13 cellular contexts compared by ENCODE assay signal in the genomic region with DNA sequence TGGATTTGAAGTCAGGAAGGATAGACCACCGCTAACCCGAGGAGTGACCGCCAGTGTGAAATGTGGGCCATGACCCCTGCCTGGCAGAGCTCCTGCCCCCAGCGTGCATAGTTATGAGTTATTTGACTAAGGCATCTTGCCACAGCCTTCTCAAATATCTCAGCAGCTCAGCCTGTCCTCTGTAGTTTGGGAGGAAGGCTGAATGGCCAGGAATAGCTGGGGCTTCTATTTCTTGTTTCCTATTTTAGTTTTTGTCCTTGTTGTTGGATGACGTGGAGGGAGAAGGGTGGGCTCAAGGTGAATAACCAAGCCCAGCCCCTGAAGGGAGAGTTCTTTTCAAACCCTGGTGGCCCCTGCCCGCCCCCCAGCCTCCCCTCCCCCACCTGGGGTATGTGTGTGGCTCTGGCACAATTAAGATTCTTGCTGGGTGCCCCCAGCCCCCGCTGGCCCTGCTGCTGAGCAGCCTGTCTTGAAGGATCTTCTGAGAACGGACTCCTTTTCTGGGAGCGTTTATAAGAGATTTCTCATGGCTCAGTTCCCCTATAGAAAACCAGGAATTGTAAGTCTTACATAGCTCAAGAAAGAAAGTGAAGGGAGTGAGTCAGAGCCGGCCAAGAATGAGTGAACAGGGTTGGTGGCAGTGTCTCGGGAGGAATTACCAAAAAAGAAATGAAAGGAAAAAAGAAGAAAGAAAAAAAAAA.
A peak's percentile ranks its signal among the peaks of the same experiment; 100 is the strongest.
DNase-seq lines count a peak whose midpoint lies in the region; ATAC-seq and TF ChIP-seq lines count a peak whose summit lies in the region.
"Had no signal": no experiment of that assay in that cellular context is flagged by ENCODE, and none has a peak within 500 bp of the region (broad histone marks: within the 10 kb centered on the region; RNA-seq: fewer than 3 reads in every experiment).

No MANE protein-coding gene starts in this region.

- H3K4me1 Mint-ChIP-seq in endodermal cell, result peaks cover 22% of the 10 kb centered on the region
- no peaks in the 10 kb centered on the region for H3K4me1 Mint-ChIP-seq in activated CD4-positive, alpha-beta memory T cell treated with anti-CD3 and anti-CD28 coated beads for 36 hours (ENCODE audit: low read depth)
- H3K4me1 Mint-ChIP-seq: activated naive CD4-positive, alpha-beta T cell treated with anti-CD3 and anti-CD28 coated beads, Interleukin-2, amount 50 U/mL, for 24 hours had no signal

- H3K36me3 ChIP-seq in HUES64 (ENCODE audit: insufficient read depth, low read length) (no peaks in the 10 kb centered on the region; the same call in 1 of the 2 replicates), endodermal cell (ENCODE audit: control insufficient read depth, insufficient read depth, low read length) (no peaks in the 10 kb centered on the region), thyroid gland (no peaks in the 10 kb centered on the region)

- H3K4me1 ChIP-seq in HUES64 (ENCODE audit: insufficient read depth, low read length), result peaks cover 36% of the 10 kb centered on the region
- peaks cover 10% of the 10 kb centered on the region for H3K4me1 ChIP-seq in endodermal cell (ENCODE audit: control insufficient read depth, insufficient read depth, low read length)
- H3K4me1 ChIP-seq in thyroid gland, result no peaks in the 10 kb centered on the region
- H3K4me1 ChIP-seq: parathyroid adenoma had no signal

- H3K27me3 ChIP-seq in HUES64 (ENCODE audit: insufficient read depth, low read length) (no peaks in the 10 kb centered on the region), endodermal cell (ENCODE audit: control insufficient read depth, insufficient read depth, low read length, poor library complexity, severe bottlenecking) (no peaks in the 10 kb centered on the region), thyroid gland (no peaks in the 10 kb centered on the region)

- intact Hi-C loops in thyroid gland (cut with DNase I), result no loop called here
- intact Hi-C loops in activated CD4-positive, alpha-beta memory T cell treated with anti-CD3 and anti-CD28 coated beads for 36 hours (cut with micrococcal nuclease), result no loop called here

- H3K9me3 ChIP-seq in HUES64 (ENCODE audit: insufficient read depth, low read depth, low read length) (no peaks in the 10 kb centered on the region), endodermal cell (ENCODE audit: control insufficient read depth, low read length) (no peaks in the 10 kb centered on the region), thyroid gland (no peaks in the 10 kb centered on the region)

- H3K4me3 ChIP-seq in HUES64 (ENCODE audit: low read length) (0 out of 2 replicates have a peak overlapping the region, but pooled peaks have one; percentile 15), endodermal cell (ENCODE audit: low read length) (no peak overlapping the region), thyroid gland (replicated peaks in 1 of 3) (no peak overlapping the region)

- TF ChIP-seq CTCF in endodermal cell (conservative IDR thresholded peaks at IDR 0.05) (no peak), thyroid gland (IDR thresholded peaks at IDR 0.05) (no peak)

- H3K4me3 Mint-ChIP-seq in endodermal cell, result no peak overlapping the region
- H3K4me3 Mint-ChIP-seq in activated CD4-positive, alpha-beta memory T cell treated with anti-CD3 and anti-CD28 coated beads for 36 hours, result no peak overlapping the region
- H3K4me3 Mint-ChIP-seq: activated naive CD4-positive, alpha-beta T cell treated with anti-CD3 and anti-CD28 coated beads, Interleukin-2, amount 50 U/mL, for 24 hours had no signal

- H3K36me3 Mint-ChIP-seq in endodermal cell (ENCODE audit: low read depth), result peaks cover 2% of the 10 kb centered on the region
- no peaks in the 10 kb centered on the region for H3K36me3 Mint-ChIP-seq in activated CD4-positive, alpha-beta memory T cell treated with anti-CD3 and anti-CD28 coated beads for 36 hours
- H3K36me3 Mint-ChIP-seq: activated naive CD4-positive, alpha-beta T cell treated with anti-CD3 and anti-CD28 coated beads, Interleukin-2, amount 50 U/mL, for 24 hours had no signal

- DNase-seq in endodermal cell, result no peak
- DNase-seq in medulla oblongata (ENCODE audit: extremely low spot score), result peak; percentile 30
- DNase-seq in thyroid gland, result no peak
- DNase-seq in activated CD4-positive, alpha-beta memory T cell treated with anti-CD3 and anti-CD28 coated beads for 36 hours, result no peak
- DNase-seq in NCI-H128 (lab: John Stamatoyannopoulos, UW; ENCODE audit: unreplicated experiment), result no peak
- DNase-seq in G401 (ENCODE audit: low spot score), result no peak
- DNase-seq: kidney glomerular epithelial cell, NCI-H1417 treated with DMSO at 0.1 percent for 48 hours, T-helper 1 cell had no signal

- WGBS in HUES64, result 28% methylated on average over 9 of the region's 11 CpGs
- WGBS in endodermal cell (ENCODE audit: insufficient coverage in 1 of 2, insufficient read length in 1 of 2), 2 experiments, result 38 to 47% methylated on average over 5 to 10 of the region's 11 CpGs
- 63 to 65% methylated on average over 11 of the region's 11 CpGs for WGBS in thyroid gland, 2 donors

- H3K9ac ChIP-seq in HUES64 (ENCODE audit: low read depth, low read length), result peak overlapping the region; percentile 43; the same call in 1 of the 2 replicates
- H3K9ac ChIP-seq in endodermal cell (ENCODE audit: extremely low read depth, low read length, poor library complexity, severe bottlenecking), result no peak overlapping the region
- H3K9ac ChIP-seq: parathyroid adenoma had no signal

- ATAC-seq in HG03175 (IDR thresholded peaks at IDR 0.05; ENCODE audit: unreplicated experiment), result no peak

- TF ChIP-seq POLR2A in thyroid gland (IDR thresholded peaks at IDR 0.05), result no peak

- H3K27ac Mint-ChIP-seq in endodermal cell, result no peak overlapping the region
- H3K27ac Mint-ChIP-seq in activated CD4-positive, alpha-beta memory T cell treated with anti-CD3 and anti-CD28 coated beads for 36 hours, result no peak overlapping the region
- H3K27ac Mint-ChIP-seq: activated naive CD4-positive, alpha-beta T cell treated with anti-CD3 and anti-CD28 coated beads, Interleukin-2, amount 50 U/mL, for 24 hours had no signal

- POLR2A ChIA-PET in activated CD4-positive, alpha-beta memory T cell treated with anti-CD3 and anti-CD28 coated beads for 36 hours (lab: Charles Lee), result no interaction called here

- H3K27ac ChIP-seq in HUES64 (ENCODE audit: low read depth, low read length), result peak overlapping the region; percentile 90
- H3K27ac ChIP-seq in endodermal cell (ENCODE audit: low read depth, low read length), result peak overlapping the region; percentile 99
- H3K27ac ChIP-seq in thyroid gland, result peak overlapping the region in 2 of 3 donors; percentile 10 to 38
- H3K27ac ChIP-seq: parathyroid adenoma had no signal

- H3K9me3 Mint-ChIP-seq in endodermal cell, result no peaks in the 10 kb centered on the region
- no peaks in the 10 kb centered on the region for H3K9me3 Mint-ChIP-seq in activated CD4-positive, alpha-beta memory T cell treated with anti-CD3 and anti-CD28 coated beads for 36 hours
- H3K9me3 Mint-ChIP-seq: activated naive CD4-positive, alpha-beta T cell treated with anti-CD3 and anti-CD28 coated beads, Interleukin-2, amount 50 U/mL, for 24 hours had no signal

- no peaks in the 10 kb centered on the region for H3K27me3 Mint-ChIP-seq in endodermal cell (ENCODE audit: insufficient read depth)
- H3K27me3 Mint-ChIP-seq in activated CD4-positive, alpha-beta memory T cell treated with anti-CD3 and anti-CD28 coated beads for 36 hours, result no peaks in the 10 kb centered on the region
- H3K27me3 Mint-ChIP-seq: activated naive CD4-positive, alpha-beta T cell treated with anti-CD3 and anti-CD28 coated beads, Interleukin-2, amount 50 U/mL, for 24 hours had no signal

- in situ Hi-C loops in G401 (cut with HindIII; ENCODE audit: low sequenced_read_pairs), result no loop called here

- CTCF ChIA-PET in activated CD4-positive, alpha-beta memory T cell treated with anti-CD3 and anti-CD28 coated beads for 36 hours (lab: Charles Lee), result no interaction called here

Comparison
In these comparisons a context has a peak if more than half of its experiments do, and no peak if none do; other contexts are left out.
1. H3K27ac ChIP-seq: peak in every context shown above with its lines; median percentile 99 in endodermal cell; 90 in HUES64; 24 in thyroid gland.